In genomic region chr6:3228046-3228671, GRCh38 we compare ENCODE assay signal across 1 cellular context.
TF ChIP-seq lines count a peak whose summit lies in the region.

No MANE protein-coding gene starts in this region.

TF ChIP-seq in K562, 482 proteins besides CTCF, POLR2A, EP300 and RAD21 (continued from another document and continues in another):
- TF ChIP-seq UBTF (IDR thresholded peaks at IDR 0.05; ENCODE audit: borderline replicate concordance in 1 of 2, low read depth in 2 of 2, low read length in 2 of 2) (no peak), SMARCB1 (IDR thresholded peaks at IDR 0.05; ENCODE audit: insufficient read length, low read depth) (no peak), BACH1 (tag; IDR thresholded peaks at IDR 0.05) (no peak), CREB3L1 (IDR thresholded peaks at IDR 0.05; ENCODE audit: borderline replicate concordance, low read depth) (no peak), TFAP4 (CRISPR knock-in tag; IDR thresholded peaks at IDR 0.05; ENCODE audit: borderline replicate concordance) (no peak), RBM39 (optimal IDR thresholded peaks at IDR 0.05; ENCODE audit: low read depth, low read length) (no peak), ZNF277 (CRISPR knock-in tag; IDR thresholded peaks at IDR 0.05; ENCODE audit: borderline replicate concordance) (no peak), ZNF407 (IDR thresholded peaks at IDR 0.05; ENCODE audit: low read depth) (no peak), ZNF239 (CRISPR knock-in tag; IDR thresholded peaks at IDR 0.05) (no peak), MAFK (IDR thresholded peaks at IDR 0.05; ENCODE audit: low read length) (no peak), KDM5B (IDR thresholded peaks at IDR 0.05; ENCODE audit: insufficient replicate concordance, low read depth, low read length) (peak; percentile 16), ZNF830 (CRISPR knock-in tag; IDR thresholded peaks at IDR 0.05) (no peak), ZNF740 (CRISPR knock-in tag; IDR thresholded peaks at IDR 0.05) (0 out of 2 replicates have a peak, but pooled peaks have one; percentile 52), ZNF740 (tag; IDR thresholded peaks at IDR 0.05) (no peak), BRF2 (IDR thresholded peaks at IDR 0.05; ENCODE audit: borderline replicate concordance, insufficient read depth, insufficient read length) (no peak), MAZ (CRISPR knock-in tag; conservative IDR thresholded peaks at IDR 0.05 in 1 of 2, IDR thresholded peaks at IDR 0.05 in 1 of 2) (no peak), PHF8 (IDR thresholded peaks at IDR 0.05; ENCODE audit: borderline replicate concordance, low read length) (peak; percentile 16; the same call in 1 of the 2 replicates), MBD2 (IDR thresholded peaks at IDR 0.05; ENCODE audit: borderline replicate concordance, low read depth) (no peak), ZFP30 (CRISPR knock-in tag; IDR thresholded peaks at IDR 0.05; ENCODE audit: borderline replicate concordance) (no peak), ZFX (CRISPR knock-in tag; IDR thresholded peaks at IDR 0.05) (no peak; the same call in 1 of the 2 replicates), POLR2G (IDR thresholded peaks at IDR 0.05; ENCODE audit: low read depth, low read length) (no peak), EGR1 (conservative IDR thresholded peaks at IDR 0.05) (peak; percentile 81), ATF1 (CRISPR knock-in tag; IDR thresholded peaks at IDR 0.05) (no peak), ATF1 (tag; IDR thresholded peaks at IDR 0.05) (no peak), TSC22D4 (tag; IDR thresholded peaks at IDR 0.05) (no peak), STAT5B (CRISPR knock-in tag; IDR thresholded peaks at IDR 0.05) (no peak), SLC30A9 (CRISPR knock-in tag; IDR thresholded peaks at IDR 0.05) (no peak), HNRNPLL (IDR thresholded peaks at IDR 0.05; ENCODE audit: low read depth, low read length, poor library complexity, severe bottlenecking) (no peak), CTBP1 (IDR thresholded peaks at IDR 0.05; ENCODE audit: borderline replicate concordance) (peak; percentile 18; the same call in 1 of the 2 replicates), SPI1 (IDR thresholded peaks at IDR 0.05; ENCODE audit: borderline replicate concordance, low read depth, low read length) (no peak), ZNF316 (IDR thresholded peaks at IDR 0.05) (no peak), ZNF77 (CRISPR knock-in tag; IDR thresholded peaks at IDR 0.05) (no peak), HSF4 (CRISPR knock-in tag; IDR thresholded peaks at IDR 0.05; ENCODE audit: borderline replicate concordance) (no peak), JUN (IDR thresholded peaks at IDR 0.05; ENCODE audit: borderline replicate concordance, low read depth, low read length) (no peak), JUN (CRISPR knock-in tag; IDR thresholded peaks at IDR 0.05; ENCODE audit: borderline replicate concordance) (no peak), CBFB (CRISPR knock-in tag; IDR thresholded peaks at IDR 0.05) (no peak), ZNF785 (CRISPR knock-in tag; IDR thresholded peaks at IDR 0.05) (no peak), MTA2 (IDR thresholded peaks at IDR 0.05; ENCODE audit: low read depth) (no peak), MYBL2 (IDR thresholded peaks at IDR 0.05; ENCODE audit: low read depth) (no peak), MYBL2 (CRISPR knock-in tag; IDR thresholded peaks at IDR 0.05; ENCODE audit: borderline replicate concordance) (no peak), POLR2B (IDR thresholded peaks at IDR 0.05; ENCODE audit: low read depth, partially characterized antibody) (no peak), ZNF436 (CRISPR knock-in tag; IDR thresholded peaks at IDR 0.05) (no peak), ZNF140 (CRISPR knock-in tag; IDR thresholded peaks at IDR 0.05) (no peak), POLR2AphosphoS2 (IDR thresholded peaks at IDR 0.05; ENCODE audit: low read length) (no peak), PCBP1 (IDR thresholded peaks at IDR 0.05; ENCODE audit: low read depth, low read length, poor library complexity, severe bottlenecking) (peak; percentile 17), AFF1 (IDR thresholded peaks at IDR 0.05; ENCODE audit: low read depth in 1 of 2, partially characterized antibody in 2 of 2) (no peak), ZBTB7A (IDR thresholded peaks at IDR 0.05; ENCODE audit: borderline replicate concordance, control insufficient read depth, low read depth, low read length) (no peak), SUPT5H (IDR thresholded peaks at IDR 0.05) (no peak)
